In the genomic region with DNA sequence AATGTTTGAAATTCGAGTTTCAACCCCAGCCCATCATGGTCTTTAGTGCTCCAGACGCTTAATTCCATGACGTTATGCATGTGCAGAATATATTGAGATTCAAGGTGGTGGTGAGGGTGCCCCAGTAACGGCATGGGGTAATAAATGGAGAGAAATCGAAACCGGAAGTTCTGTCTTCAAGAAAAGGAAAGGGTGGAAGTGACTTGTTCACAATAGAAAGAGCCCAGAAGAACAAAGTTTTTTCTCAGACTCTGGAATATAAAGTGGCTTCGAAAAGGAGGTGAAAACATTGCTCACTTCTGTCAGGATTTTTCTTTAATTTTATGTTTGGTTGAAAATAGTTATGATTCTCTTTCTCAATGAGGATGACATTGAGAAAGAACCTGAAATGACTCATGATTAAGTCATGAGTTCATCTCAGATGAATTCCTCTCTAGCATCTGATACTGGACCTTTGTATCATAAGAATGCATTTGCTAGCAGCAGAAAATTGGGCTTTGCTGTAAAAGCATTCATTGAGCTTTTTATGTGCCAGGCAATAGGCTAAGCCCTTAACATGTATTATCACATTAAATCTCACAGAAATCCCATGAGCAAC, we compare ENCODE assay signal across 1 cellular context.
A peak's percentile ranks its signal among the peaks of the same experiment; 100 is the strongest.
TF ChIP-seq lines count a peak whose summit lies in the region.

No MANE protein-coding gene starts in this region.

TF ChIP-seq in HepG2, 621 proteins besides CTCF, POLR2A, EP300 and RAD21:
- TF ChIP-seq RFX3 (CRISPR knock-in tag; IDR thresholded peaks at IDR 0.05) (no peak), ZNF564 (CRISPR knock-in tag; IDR thresholded peaks at IDR 0.05) (no peak), MED13 (CRISPR knock-in tag; IDR thresholded peaks at IDR 0.05) (no peak), REXO4 (CRISPR knock-in tag; IDR thresholded peaks at IDR 0.05; ENCODE audit: borderline replicate concordance) (no peak), GABPB1 (CRISPR knock-in tag; IDR thresholded peaks at IDR 0.05) (peak; percentile 33; the same call in 1 of the 2 replicates), GABPA (IDR thresholded peaks at IDR 0.05; ENCODE audit: low read depth, low read length) (no peak), GABPA (CRISPR knock-in tag; IDR thresholded peaks at IDR 0.05; ENCODE audit: low read depth) (peak; percentile 83), ZNF550 (CRISPR knock-in tag; IDR thresholded peaks at IDR 0.05; ENCODE audit: borderline replicate concordance) (no peak)
